22 cellular contexts compared by ENCODE assay signal in genomic region chr4:26522478-26522877, GRCh38. TPM values are rescaled to one million over a fixed set of nuclear protein-coding genes. Genes with fewer than 3 reads are reported as not detected.
DNase-seq lines count a peak whose midpoint lies in the region; ATAC-seq and TF ChIP-seq lines count a peak whose summit lies in the region.
"Had no signal": no experiment of that assay in that cellular context is flagged by ENCODE, and none has a peak within 500 bp of the region (broad histone marks: within the 10 kb centered on the region; RNA-seq: fewer than 3 reads in every experiment).

No MANE protein-coding gene starts in this region.

- H3F3A ChIP-seq in PC-3 (ENCODE audit: low read length, unreplicated experiment), result no peaks in the 10 kb centered on the region

- ATAC-seq in PC-3, result peak; percentile 54; the same call in 1 of the 2 replicates
- ATAC-seq in stimulated activated naive CD8-positive, alpha-beta T cell treated with anti-CD3 and anti-CD28 coated beads, Interleukin-15, amount 100 ng/mL, for 72 hours, result no peak
- ATAC-seq: activated T-cell treated with anti-CD3 and anti-CD28 coated beads, Interleukin-2, amount 50 U/mL, for 72 hours; heart left ventricle; right lobe of liver; T-cell had no signal

- H3K79me2 ChIP-seq in PC-3 (ENCODE audit: low read length) (no peaks in the 10 kb centered on the region), OCI-LY7 (ENCODE audit: insufficient read depth, low read depth, low read length) (no peaks in the 10 kb centered on the region)

- H3K4me3 ChIP-seq in PC-3 (ENCODE audit: low read length), result no peak overlapping the region
- H3K4me3 ChIP-seq in epithelial cell of esophagus (ENCODE audit: low read length), result no peak overlapping the region
- H3K4me3 ChIP-seq in OCI-LY7 (ENCODE audit: low read depth, low read length, poor library complexity, severe bottlenecking), result no peak overlapping the region
- H3K4me3 ChIP-seq: BLaER1, heart left ventricle, right lobe of liver had no signal

- H3K9me3 ChIP-seq in PC-3 (ENCODE audit: low read length) (no peaks in the 10 kb centered on the region), OCI-LY7 (ENCODE audit: low read length) (no peaks in the 10 kb centered on the region)
- H3K9me3 ChIP-seq: BLaER1, heart left ventricle, right lobe of liver had no signal

- POLR2A ChIA-PET in PC-3 (lab: Charles Lee; ENCODE audit: unreplicated experiment), result no interaction called here
- POLR2A ChIA-PET in OCI-LY7 (lab: Charles Lee), result no interaction called here

- no TSS peak for BruUV-seq in PC-3 (replicated peaks; lab: Mats Ljungman, UMichigan)
- BruUV-seq in OCI-LY7 (replicated peaks; lab: Mats Ljungman, UMichigan), result no TSS peak

- H2AFZ ChIP-seq in PC-3 (ENCODE audit: low read length), result no peak overlapping the region
- no peak overlapping the region for H2AFZ ChIP-seq in OCI-LY7 (ENCODE audit: low read length)

- no peaks in the 10 kb centered on the region for H3K4me1 Mint-ChIP-seq in stimulated activated naive CD8-positive, alpha-beta T cell treated with anti-CD3 and anti-CD28 coated beads, Interleukin-15, amount 100 ng/mL, for 72 hours
- H3K4me1 Mint-ChIP-seq: activated CD4-positive, alpha-beta memory T cell treated with anti-CD3 and anti-CD28 coated beads, Interleukin-2, amount 10 ng/mL, durations not matched to agents 7 days and 5 days; activated naive CD8-positive, alpha-beta T cell treated with anti-CD3 and anti-CD28 coated beads, Interleukin-2, amount 10 ng/mL, durations not matched to agents 7 days and 5 days; memory B cell; neural crest cell; T-cell had no signal

- intact Hi-C loops in PC-3 (cut with micrococcal nuclease), result no loop called here
- intact Hi-C loops in OCI-LY7 (cut with micrococcal nuclease; ENCODE audit: unreplicated experiment), result no loop called here

- H4K20me1 ChIP-seq in PC-3 (ENCODE audit: low read length) (no peaks in the 10 kb centered on the region), OCI-LY7 (ENCODE audit: insufficient read depth, low read length) (no peaks in the 10 kb centered on the region)
- H4K20me1 ChIP-seq: BLaER1 had no signal

- H3K36me3 ChIP-seq in PC-3 (ENCODE audit: low read depth, low read length), result no peaks in the 10 kb centered on the region
- no peaks in the 10 kb centered on the region for H3K36me3 ChIP-seq in OCI-LY7 (ENCODE audit: insufficient read depth, low read length)
- H3K36me3 ChIP-seq: BLaER1, heart left ventricle, right lobe of liver had no signal

- no peaks in the 10 kb centered on the region for H3K27me3 Mint-ChIP-seq in stimulated activated naive CD8-positive, alpha-beta T cell treated with anti-CD3 and anti-CD28 coated beads, Interleukin-15, amount 100 ng/mL, for 72 hours

- H3K4me1 ChIP-seq in PC-3 (ENCODE audit: insufficient read depth, low read length) (peaks cover 16% of the 10 kb centered on the region), OCI-LY7 (ENCODE audit: insufficient read depth, low read length, poor library complexity, severe bottlenecking) (no peaks in the 10 kb centered on the region)
- H3K4me1 ChIP-seq: BLaER1, heart left ventricle, right lobe of liver had no signal

- H3K27ac Mint-ChIP-seq in stimulated activated naive CD8-positive, alpha-beta T cell treated with anti-CD3 and anti-CD28 coated beads, Interleukin-15, amount 100 ng/mL, for 72 hours, result no peak overlapping the region
- H3K27ac Mint-ChIP-seq: activated CD4-positive, alpha-beta memory T cell treated with anti-CD3 and anti-CD28 coated beads, Interleukin-2, amount 10 ng/mL, durations not matched to agents 7 days and 5 days; activated naive CD8-positive, alpha-beta T cell treated with anti-CD3 and anti-CD28 coated beads, Interleukin-2, amount 10 ng/mL, durations not matched to agents 7 days and 5 days; activated T-cell treated with anti-CD3 and anti-CD28 coated beads, Interleukin-2, amount 50 U/mL, for 72 hours; memory B cell; T-cell had no signal

- CTCF ChIA-PET in PC-3 (lab: Charles Lee), result no interaction called here
- CTCF ChIA-PET in OCI-LY7 (lab: Charles Lee; ENCODE audit: unreplicated experiment), result no interaction called here

- H3K9me2 ChIP-seq in PC-3 (replicated peaks; ENCODE audit: low read length) (no peaks in the 10 kb centered on the region), OCI-LY7 (ENCODE audit: insufficient read depth, low read length) (no peaks in the 10 kb centered on the region)

- H3K4me2 ChIP-seq in PC-3 (ENCODE audit: low read length), result no peak overlapping the region
- no peak overlapping the region for H3K4me2 ChIP-seq in OCI-LY7 (ENCODE audit: low read length)
- H3K4me2 ChIP-seq: BLaER1 had no signal

- H3K4me3 Mint-ChIP-seq in stimulated activated naive CD8-positive, alpha-beta T cell treated with anti-CD3 and anti-CD28 coated beads, Interleukin-15, amount 100 ng/mL, for 72 hours, result no peak overlapping the region
- H3K4me3 Mint-ChIP-seq: activated CD4-positive, alpha-beta memory T cell treated with anti-CD3 and anti-CD28 coated beads, Interleukin-2, amount 10 ng/mL, durations not matched to agents 7 days and 5 days; activated naive CD8-positive, alpha-beta T cell treated with anti-CD3 and anti-CD28 coated beads, Interleukin-2, amount 10 ng/mL, durations not matched to agents 7 days and 5 days; activated T-cell treated with anti-CD3 and anti-CD28 coated beads, Interleukin-2, amount 50 U/mL, for 72 hours; memory B cell; neural crest cell; T-cell had no signal

- H3K27ac ChIP-seq in PC-3 (ENCODE audit: low read length) (no peak overlapping the region), OCI-LY7 (ENCODE audit: low read depth, low read length, poor library complexity, severe bottlenecking) (no peak overlapping the region)
- H3K27ac ChIP-seq: BLaER1, heart left ventricle, right lobe of liver had no signal

- TF ChIP-seq CTCF in PC-3 (conservative IDR thresholded peaks at IDR 0.05; ENCODE audit: low read depth, low read length), result no peak
- TF ChIP-seq CTCF in epithelial cell of esophagus (IDR thresholded peaks at IDR 0.05; ENCODE audit: insufficient read depth, low read depth, low read length, missing control alignments), result no peak
- TF ChIP-seq CTCF in OCI-LY7 (conservative IDR thresholded peaks at IDR 0.05; ENCODE audit: low read length), result no peak

- H3K9ac ChIP-seq in PC-3 (ENCODE audit: low read length), result no peak overlapping the region
- H3K9ac ChIP-seq: BLaER1 had no signal

- DNase-seq in COLO829 (ENCODE audit: low spot score), result peak; percentile 37
- peak; percentile 45 for DNase-seq in PC-3
- DNase-seq in epithelial cell of esophagus (ENCODE audit: low read depth), result peak; percentile 26
- peak; percentile 26 for DNase-seq in non-pigmented ciliary epithelial cell (ENCODE audit: low read depth)
- no peak for DNase-seq in stimulated activated naive CD8-positive, alpha-beta T cell treated with anti-CD3 and anti-CD28 coated beads, Interleukin-15, amount 100 ng/mL, for 72 hours
- DNase-seq in activated CD4-positive, CD25-positive, alpha-beta regulatory T cell (lab: John Stamatoyannopoulos, UW), result no peak
- DNase-seq in stimulated activated CD4-positive, alpha-beta T cell treated with anti-CD3 and anti-CD28 coated beads, Interleukin-2, amount 100 ng/mL, for 24 hours, result no peak
- DNase-seq in OCI-LY7 (ENCODE audit: low spot score), result no peak
- DNase-seq: activated CD4-positive, alpha-beta memory T cell treated with anti-CD3 and anti-CD28 coated beads, Interleukin-2, amount 10 ng/mL, durations not matched to agents 7 days and 5 days; activated naive CD8-positive, alpha-beta T cell treated with anti-CD3 and anti-CD28 coated beads, Interleukin-2, amount 10 ng/mL, durations not matched to agents 7 days and 5 days; activated T-cell treated with anti-CD3 and anti-CD28 coated beads, Interleukin-2, amount 50 U/mL, for 72 hours; cerebellar nuclear complex; DMS53; heart left ventricle; NCI-H1092 treated with DMSO at 0.1 percent for 48 hours; NCI-H82; right lobe of liver; stimulated activated CD4-positive, alpha-beta T cell treated with anti-CD3 and anti-CD28 coated beads, Interleukin-2, amount 100 ng/mL, for 48 hours; T-cell had no signal

- H3K9me3 Mint-ChIP-seq in stimulated activated naive CD8-positive, alpha-beta T cell treated with anti-CD3 and anti-CD28 coated beads, Interleukin-15, amount 100 ng/mL, for 72 hours, result no peaks in the 10 kb centered on the region
- H3K9me3 Mint-ChIP-seq: activated CD4-positive, alpha-beta memory T cell treated with anti-CD3 and anti-CD28 coated beads, Interleukin-2, amount 10 ng/mL, durations not matched to agents 7 days and 5 days; activated naive CD8-positive, alpha-beta T cell treated with anti-CD3 and anti-CD28 coated beads, Interleukin-2, amount 10 ng/mL, durations not matched to agents 7 days and 5 days; activated T-cell treated with anti-CD3 and anti-CD28 coated beads, Interleukin-2, amount 50 U/mL, for 72 hours; neural crest cell; T-cell had no signal

- H3K27me3 ChIP-seq in PC-3 (ENCODE audit: low read length), result no peaks in the 10 kb centered on the region
- H3K27me3 ChIP-seq: BLaER1, right lobe of liver had no signal

RNA-seq across cellular contexts. Expression of gene CCKAR, which starts 32.2 kb away (rescaled TPM):
- not detected in 2 replicates for total RNA-seq in PC-3 (2014; rRNA removed)
- total RNA-seq in OCI-LY7 (2014; rRNA removed; shearing (Covaris generic)), result not detected in 2 replicates
- not detected in 2 replicates for total RNA-seq in OCI-LY7 (2022)
- total RNA-seq: activated CD4-positive, alpha-beta memory T cell treated with anti-CD3 and anti-CD28 coated beads, Interleukin-2, amount 10 ng/mL, durations not matched to agents 7 days and 5 days; activated naive CD8-positive, alpha-beta T cell treated with anti-CD3 and anti-CD28 coated beads, Interleukin-2, amount 10 ng/mL, durations not matched to agents 7 days and 5 days; activated T-cell treated with anti-CD3 and anti-CD28 coated beads, Interleukin-2, amount 50 U/mL, for 72 hours; neural crest cell; right lobe of liver; T-cell had no signal

Comparison
In these comparisons a context has a peak if more than half of its experiments do, and no peak if none do; other contexts are left out.
1. DNase-seq: peak in COLO829 (single experiment), PC-3 (single experiment), epithelial cell of esophagus (single experiment) and non-pigmented ciliary epithelial cell (single experiment); none in stimulated activated naive CD8-positive, alpha-beta T cell treated with anti-CD3 and anti-CD28 coated beads, Interleukin-15, amount 100 ng/mL, for 72 hours (0 of 2), activated CD4-positive, CD25-positive, alpha-beta regulatory T cell (0 of 4), stimulated activated CD4-positive, alpha-beta T cell treated with anti-CD3 and anti-CD28 coated beads, Interleukin-2, amount 100 ng/mL, for 24 hours (0 of 2) and OCI-LY7 (single experiment).